11 cellular contexts compared by ENCODE assay signal in the genomic region with DNA sequence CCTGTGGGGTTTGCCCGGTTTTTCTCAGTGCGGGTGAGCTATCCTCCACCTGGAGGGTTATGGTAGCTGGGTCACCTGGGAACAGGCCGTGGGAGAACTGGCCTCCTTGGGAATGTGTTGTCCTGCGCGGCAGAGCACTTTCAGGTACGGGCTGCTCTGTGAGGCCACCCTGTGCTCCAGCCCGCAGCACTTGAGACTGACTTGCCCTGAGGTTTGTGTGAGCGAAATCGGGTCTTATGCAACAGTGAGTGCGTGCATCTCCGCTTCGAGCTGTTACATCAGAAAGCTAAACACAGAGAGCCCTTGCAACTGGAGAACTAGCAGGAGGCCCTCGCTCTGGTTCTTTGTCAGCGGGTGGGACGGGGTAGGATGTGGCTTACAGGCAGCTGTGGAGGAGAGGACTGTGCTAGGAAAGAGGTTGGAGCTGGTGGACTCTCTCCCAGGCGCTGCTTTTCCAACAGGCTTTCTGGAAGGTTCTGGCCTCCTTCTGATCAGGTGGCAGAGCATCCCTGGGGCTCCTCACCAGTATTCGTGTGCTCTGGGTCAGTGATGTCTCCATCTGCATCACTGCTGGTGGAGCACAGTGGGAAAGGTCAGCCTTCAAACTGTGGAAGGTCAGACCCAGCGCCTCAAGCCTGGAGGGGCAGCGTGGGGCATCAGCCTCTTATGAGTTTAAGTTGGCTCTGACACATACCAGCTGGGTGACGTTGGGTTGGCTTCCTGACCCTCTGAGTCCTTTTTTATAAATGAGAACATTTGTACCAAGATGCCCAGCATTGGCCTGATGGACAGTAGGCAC.
DNase-seq lines count a peak whose midpoint lies in the region; ATAC-seq lines count a peak whose summit lies in the region.
"Had no signal": no experiment of that assay in that cellular context is flagged by ENCODE, and none has a peak within 500 bp of the region (broad histone marks: within the 10 kb centered on the region; RNA-seq: fewer than 3 reads in every experiment).

No MANE protein-coding gene starts in this region.

- H3K27ac Mint-ChIP-seq in naive thymus-derived CD4-positive, alpha-beta T cell, result peak overlapping the region in 1 of 9 donors; percentile 69

- peaks cover 0 to 5% (median 0%) of the 10 kb centered on the region in 5 donors for H3K36me3 Mint-ChIP-seq in naive thymus-derived CD4-positive, alpha-beta T cell

- POLR2A ChIA-PET in naive thymus-derived CD4-positive, alpha-beta T cell (lab: Charles Lee), result no interaction called here

- H3K4me3 Mint-ChIP-seq in naive thymus-derived CD4-positive, alpha-beta T cell, result no peak overlapping the region
- H3K4me3 Mint-ChIP-seq: activated CD4-positive, alpha-beta T cell treated with anti-CD3 and anti-CD28 coated beads, Interleukin-2, amount 10 ng/mL, durations not matched to agents 7 days and 5 days had no signal

- H3K4me3 ChIP-seq in naive thymus-derived CD4-positive, alpha-beta T cell (ENCODE audit: low read length), result no peak overlapping the region
- H3K4me3 ChIP-seq: coronary artery had no signal

- H3K4me1 ChIP-seq in naive thymus-derived CD4-positive, alpha-beta T cell (ENCODE audit: control insufficient read depth in 2 of 2, insufficient read depth in 2 of 2, low read length in 2 of 2), result no peaks in the 10 kb centered on the region

- DNase-seq in C1 segment of cervical spinal cord (lab: John Stamatoyannopoulos, UW) (peak in 9 of 14 donors; percentile 35 to 59 (median 41)), NOMO-1 treated with DMSO at 0.1 percent for 48 hours (lab: John Stamatoyannopoulos, UW; ENCODE audit: unreplicated experiment) (peak; percentile 94), fibroblast of gingiva (ENCODE audit: low read depth) (peak; percentile 85), NCI-H345 treated with DMSO at 0.1 percent for 48 hours (lab: John Stamatoyannopoulos, UW; ENCODE audit: unreplicated experiment) (no peak), NCI-H1092 (lab: John Stamatoyannopoulos, UW) (no peak), foreskin melanocyte (no peak)
- DNase-seq in naive thymus-derived CD4-positive, alpha-beta T cell, result no peak
- DNase-seq in activated CD4-positive, CD25-positive, alpha-beta regulatory T cell (lab: John Stamatoyannopoulos, UW), result no peak
- DNase-seq: activated CD4-positive, alpha-beta T cell treated with anti-CD3 and anti-CD28 coated beads, Interleukin-2, amount 10 ng/mL, durations not matched to agents 7 days and 5 days; NCI-H446 treated with DMSO at 0.1 percent for 48 hours had no signal

- no peaks in the 10 kb centered on the region for H3K27me3 Mint-ChIP-seq in naive thymus-derived CD4-positive, alpha-beta T cell
- H3K27me3 Mint-ChIP-seq: activated CD4-positive, alpha-beta T cell treated with anti-CD3 and anti-CD28 coated beads, Interleukin-2, amount 10 ng/mL, durations not matched to agents 7 days and 5 days had no signal

- no peaks in the 10 kb centered on the region for H3K27me3 ChIP-seq in naive thymus-derived CD4-positive, alpha-beta T cell (ENCODE audit: control insufficient read depth in 2 of 2, insufficient read depth in 2 of 2, low read length in 2 of 2)

- H3K9me3 ChIP-seq in naive thymus-derived CD4-positive, alpha-beta T cell (ENCODE audit: control insufficient read depth in 2 of 3, low read length in 3 of 3), result no peaks in the 10 kb centered on the region

- CTCF ChIA-PET in naive thymus-derived CD4-positive, alpha-beta T cell (lab: Charles Lee), result no interaction called here

- peak; percentile 67 for ATAC-seq in naive thymus-derived CD4-positive, alpha-beta T cell

- H3K27ac ChIP-seq in naive thymus-derived CD4-positive, alpha-beta T cell (ENCODE audit: low read depth, low read length), result no peak overlapping the region

- intact Hi-C loops in naive thymus-derived CD4-positive, alpha-beta T cell (cut with micrococcal nuclease), result no loop called here

- H3K9me3 Mint-ChIP-seq in naive thymus-derived CD4-positive, alpha-beta T cell, result no peaks in the 10 kb centered on the region
- H3K9me3 Mint-ChIP-seq: activated CD4-positive, alpha-beta T cell treated with anti-CD3 and anti-CD28 coated beads, Interleukin-2, amount 10 ng/mL, durations not matched to agents 7 days and 5 days had no signal

- peaks cover 0 to 75% (median 6%) of the 10 kb centered on the region in 7 donors for H3K4me1 Mint-ChIP-seq in naive thymus-derived CD4-positive, alpha-beta T cell

- H3K36me3 ChIP-seq in naive thymus-derived CD4-positive, alpha-beta T cell (ENCODE audit: control insufficient read depth in 2 of 3, insufficient read depth in 3 of 3, low read length in 3 of 3), result no peaks in the 10 kb centered on the region

Comparison
In these comparisons a context has a peak if more than half of its experiments do, and no peak if none do; other contexts are left out.
1. DNase-seq: peak in C1 segment of cervical spinal cord (9 of 14), NOMO-1 treated with DMSO at 0.1 percent for 48 hours (single experiment) and fibroblast of gingiva (single experiment); none in naive thymus-derived CD4-positive, alpha-beta T cell (0 of 9), NCI-H345 treated with DMSO at 0.1 percent for 48 hours (single experiment), NCI-H1092 (single experiment), foreskin melanocyte (single experiment) and activated CD4-positive, CD25-positive, alpha-beta regulatory T cell (0 of 4).